In the genomic region with DNA sequence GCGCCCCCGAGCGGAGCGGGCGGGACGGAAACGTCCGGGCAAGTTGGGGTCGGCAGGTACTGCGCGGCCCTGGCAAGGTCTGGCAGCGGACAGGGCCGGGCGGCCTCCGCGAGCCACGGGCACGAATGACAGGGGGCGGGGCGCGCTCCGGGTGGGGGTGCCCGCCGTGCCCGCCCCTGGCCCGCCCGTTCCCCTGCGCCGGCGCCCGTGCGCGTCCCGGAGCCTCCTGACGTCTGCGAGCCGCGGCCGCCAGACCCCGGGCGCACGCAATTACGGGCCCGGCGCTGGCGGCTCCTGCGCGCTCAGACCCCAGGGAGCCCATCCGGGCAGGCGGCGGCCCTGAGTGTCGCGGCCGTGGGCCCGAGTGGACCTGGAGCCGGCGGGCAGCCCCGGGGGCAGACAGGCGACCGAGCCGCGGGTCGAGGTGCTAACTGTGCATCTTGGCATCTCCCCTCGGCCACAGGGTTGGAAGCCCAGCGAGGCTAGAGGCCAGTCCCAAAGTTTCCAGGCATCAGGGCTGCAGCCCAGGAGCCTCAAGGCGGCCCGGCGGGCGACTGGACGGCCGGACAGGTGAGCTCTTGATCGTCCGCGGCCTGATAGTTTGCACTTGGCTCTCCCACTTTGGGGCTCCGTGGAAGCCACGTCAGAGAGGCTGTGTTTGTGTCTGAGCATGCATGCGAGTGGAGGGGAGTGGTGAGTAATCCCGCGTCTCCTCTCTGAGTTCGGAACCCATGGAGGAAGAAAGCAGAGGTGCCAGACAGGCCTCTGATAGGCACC, we compare ENCODE assay signal across 8 cellular contexts. TPM values are rescaled to one million over a fixed set of nuclear protein-coding genes. Genes with fewer than 3 reads are reported as not detected.
A peak's percentile ranks its signal among the peaks of the same experiment; 100 is the strongest.
DNase-seq lines count a peak whose midpoint lies in the region; ATAC-seq and TF ChIP-seq lines count a peak whose summit lies in the region.

No MANE protein-coding gene starts in this region.

- WGBS in mesendoderm (ENCODE audit: extremely low coverage, insufficient coverage, low lambda C conversion rate): no CpG with 5 or more reads among the region's 80 CpGs
- WGBS in transverse colon (ENCODE audit: low coverage in 1 of 2), 2 donors: 0 to 5% methylated on average over 5 to 68 of the region's 80 CpGs

- H3K4me3 ChIP-seq in AG04449 (ENCODE audit: low read depth, low read length) (peak overlapping the region; percentile 99), mesendoderm (ENCODE audit: low read length) (peak overlapping the region; percentile 81), transverse colon (peak overlapping the region; percentile 49 to 98 (median 94))

- POLR2A ChIA-PET in AG04449 (lab: Yijun Ruan, JAX): interaction anchor here (0.6 to 1.6 kb wide), 8 partner anchors 13 to 63 kb away, joined by 3 to 5 read pairs (median 4); no protein-coding TSS in a partner anchor

- H3K36me3 ChIP-seq in mesendoderm (ENCODE audit: control insufficient read depth, insufficient read depth, low read length): no peaks in the 10 kb centered on the region
- H3K36me3 ChIP-seq in transverse colon: no peaks in the 10 kb centered on the region

- H2AK5ac ChIP-seq in mesendoderm (ENCODE audit: low read length): no peak overlapping the region

- no peaks in the 10 kb centered on the region for H3K27me3 Mint-ChIP-seq in T-helper 17 cell

- H4K8ac ChIP-seq in mesendoderm (ENCODE audit: low read depth, low read length): no peak overlapping the region

- intact Hi-C loops in transverse colon (cut with DNase I; ENCODE audit: low total_unique reads): no loop called here

- TF ChIP-seq EP300 in transverse colon (IDR thresholded peaks at IDR 0.05; ENCODE audit: low read depth): no peak

- no peak for TF ChIP-seq POLR2A in transverse colon (IDR thresholded peaks at IDR 0.05)

- TF ChIP-seq CTCF in AG04449 (IDR thresholded peaks at IDR 0.05; ENCODE audit: insufficient read depth, low read length, missing control alignments) (no peak), transverse colon (IDR thresholded peaks at IDR 0.05) (no peak)

- no peak overlapping the region for H3K18ac ChIP-seq in mesendoderm (ENCODE audit: low read length)

- no peak overlapping the region for H2BK120ac ChIP-seq in mesendoderm (ENCODE audit: low read depth, low read length)

- H3K4me3 Mint-ChIP-seq in T-helper 17 cell: peak overlapping the region; percentile 83

- H3K36me3 Mint-ChIP-seq in T-helper 17 cell (ENCODE audit: low read depth): no peaks in the 10 kb centered on the region

- peak overlapping the region; percentile 79 for H3K4me2 ChIP-seq in mesendoderm (ENCODE audit: low read length)

- peak; percentile 18 for ATAC-seq in GM18520 (IDR thresholded peaks at IDR 0.05; ENCODE audit: unreplicated experiment)
- peak; percentile 21 for ATAC-seq in HG03066 (IDR thresholded peaks at IDR 0.05; ENCODE audit: low read depth, unreplicated experiment)
- peak; percentile 13 for ATAC-seq in T-helper 17 cell

- H3K56ac ChIP-seq in mesendoderm (ENCODE audit: low read length): peak overlapping the region; percentile 97

- H3K27me3 ChIP-seq in mesendoderm (ENCODE audit: insufficient read depth, low read length, poor library complexity) (no peaks in the 10 kb centered on the region), transverse colon (no peaks in the 10 kb centered on the region)

- peaks cover 8% of the 10 kb centered on the region for H3K79me1 ChIP-seq in mesendoderm (ENCODE audit: low read length)

- H4K5ac ChIP-seq in mesendoderm (ENCODE audit: low read length): no peak overlapping the region

- DNase-seq in AG04449 (ENCODE audit: low read depth, low spot score) (no peak), T-helper 17 cell (peak in 2 of 3 donors; percentile 51 to 55), mesendoderm (no peak), transverse colon (peak; percentile 69), SK-N-DZ (ENCODE audit: low spot score) (no peak)
- peak; percentile 37 for DNase-seq in effector CD8-positive, alpha-beta T cell (lab: John Stamatoyannopoulos, UW)

- in situ Hi-C loops in transverse colon (cut with MboI; ENCODE audit: low pct_ligation_motif_present in 1 of 4, low pct_unique_long_range_greater_than_20kb in 1 of 4, low sequenced_read_pairs in 3 of 4): no loop called here

- H2BK5ac ChIP-seq in mesendoderm (ENCODE audit: low read length): no peak overlapping the region

- H3K9ac ChIP-seq in mesendoderm (ENCODE audit: low read length): peak overlapping the region; percentile 100

- H3K9me3 ChIP-seq in T-helper 17 cell (ENCODE audit: control insufficient read depth, low read length, poor library complexity, severe bottlenecking) (no peaks in the 10 kb centered on the region), transverse colon (no peaks in the 10 kb centered on the region)

- H3K4ac ChIP-seq in mesendoderm (ENCODE audit: low read depth, low read length): no peak overlapping the region

- H3K4me1 ChIP-seq in mesendoderm (ENCODE audit: control insufficient read depth, low read depth, low read length) (peaks cover 7% of the 10 kb centered on the region), transverse colon (peaks cover 20 to 30% (median 28%) of the 10 kb centered on the region in 4 donors)

- H3K27ac ChIP-seq in mesendoderm (ENCODE audit: low read depth, low read length) (peak overlapping the region; percentile 52), transverse colon (peak overlapping the region; percentile 100)

- CTCF ChIA-PET in AG04449 (lab: Yijun Ruan, JAX): no interaction called here

- H3K4me1 Mint-ChIP-seq in T-helper 17 cell: peaks cover 25% of the 10 kb centered on the region

- H3K23ac ChIP-seq in mesendoderm (ENCODE audit: low read length): no peak overlapping the region

- H3K27ac Mint-ChIP-seq in T-helper 17 cell: peak overlapping the region; percentile 57

- peaks cover 4% of the 10 kb centered on the region for H3K79me2 ChIP-seq in mesendoderm (ENCODE audit: control insufficient read depth, insufficient read depth, low read length)

- no peak overlapping the region for H2BK15ac ChIP-seq in mesendoderm (replicated peaks; ENCODE audit: low read depth)

RNA-seq across cellular contexts. Expression of a gene that starts 0.9 kb away (rescaled TPM):
- 10 to 100 TPM; 42.0 to 50.0 TPM for total RNA-seq in T-helper 17 cell
- 38.7 TPM for polyA plus RNA-seq in mesendoderm (2013, experiment 1 of 2)
- 40.8 TPM for polyA plus RNA-seq in mesendoderm (2013, experiment 2 of 2)
- total RNA-seq in transverse colon: 100 to 1,000 TPM in 3 of 4 donors, 10 to 100 TPM in 1; 94.2 to 346 (median 224) TPM
- 11.4 and 23.4 TPM in 2 replicates for polyA plus RNA-seq in SK-N-DZ (2014; cell fraction: cytosol; rRNA removed)
- 256 and 330 TPM in 2 replicates for polyA plus RNA-seq in SK-N-DZ (2014; cell fraction: nucleus; rRNA removed)

RNA-seq across cellular contexts. Expression of a gene that starts 15.7 kb away (rescaled TPM):
- total RNA-seq in T-helper 17 cell (1 to 10 TPM; 3.9 to 4.2 TPM), transverse colon (10 to 100 TPM in 2 of 4 donors, 1 to 10 TPM in 2; 4.9 to 58.9 (median 9.9) TPM)
- polyA plus RNA-seq in mesendoderm (2013, experiment 1 of 2): 7.0 TPM
- polyA plus RNA-seq in mesendoderm (2013, experiment 2 of 2): 6.5 TPM
- polyA plus RNA-seq in SK-N-DZ (2014; cell fraction: cytosol; rRNA removed): 0.24 and 0.73 TPM in 2 replicates
- 12.9 and 25.9 TPM in 2 replicates for polyA plus RNA-seq in SK-N-DZ (2014; cell fraction: nucleus; rRNA removed)

RNA-seq across cellular contexts. Expression of a gene that starts 16.3 kb away (rescaled TPM):
- total RNA-seq in T-helper 17 cell (1 to 10 TPM; 3.3 to 3.4 TPM), transverse colon (1 to 10 TPM; 1.5 to 4.6 (median 3.7) TPM)
- 3.8 TPM for polyA plus RNA-seq in mesendoderm (2013, experiment 1 of 2)
- polyA plus RNA-seq in mesendoderm (2013, experiment 2 of 2): 4.0 TPM
- polyA plus RNA-seq in SK-N-DZ (2014; cell fraction: cytosol; rRNA removed): 8.9 and 9.8 TPM in 2 replicates
- polyA plus RNA-seq in SK-N-DZ (2014; cell fraction: nucleus; rRNA removed): 2.3 and 3.7 TPM in 2 replicates

RNA-seq across cellular contexts. Expression of a gene that starts 41.6 kb away (rescaled TPM):
- 100 to 1,000 TPM in 1 of 2 donors, 10 to 100 TPM in 1; 99.3 to 103 TPM for total RNA-seq in T-helper 17 cell
- 173 TPM for polyA plus RNA-seq in mesendoderm (2013, experiment 1 of 2)
- 175 TPM for polyA plus RNA-seq in mesendoderm (2013, experiment 2 of 2)
- total RNA-seq in transverse colon: 100 to 1,000 TPM in 3 of 4 donors, 10 to 100 TPM in 1; 95.0 to 162 (median 136) TPM
- polyA plus RNA-seq in SK-N-DZ (2014; cell fraction: cytosol; rRNA removed): 44.7 and 45.3 TPM in 2 replicates
- 42.9 and 49.5 TPM in 2 replicates for polyA plus RNA-seq in SK-N-DZ (2014; cell fraction: nucleus; rRNA removed)

RNA-seq across cellular contexts. Expression of a gene that starts 42.6 kb away (rescaled TPM):
- 10 to 100 TPM; 43.9 to 49.8 TPM for total RNA-seq in T-helper 17 cell
- 39.1 TPM for polyA plus RNA-seq in mesendoderm (2013, experiment 1 of 2)
- 38.3 TPM for polyA plus RNA-seq in mesendoderm (2013, experiment 2 of 2)
- total RNA-seq in transverse colon: 100 to 1,000 TPM in 1 of 4 donors, 10 to 100 TPM in 3; 28.4 to 183 (median 60.5) TPM
- polyA plus RNA-seq in SK-N-DZ (2014; cell fraction: cytosol; rRNA removed): 10.4 and 13.4 TPM in 2 replicates
- 21.3 and 39.4 TPM in 2 replicates for polyA plus RNA-seq in SK-N-DZ (2014; cell fraction: nucleus; rRNA removed)

Comparison
In these comparisons a context has a peak if more than half of its experiments do, and no peak if none do; other contexts are left out.
1. DNase-seq: peak in T-helper 17 cell (2 of 3), effector CD8-positive, alpha-beta T cell (single experiment) and transverse colon (single experiment); none in AG04449 (single experiment), mesendoderm (single experiment) and SK-N-DZ (single experiment).
2. Peak in every context shown above with its lines, with median percentiles within 50 percentile points of each other: H3K4me3 ChIP-seq and ATAC-seq.